Comparison of ENCODE assay signal across 9 cellular contexts in genomic region chr17:48909796-48910195, GRCh38. TPM values are rescaled to one million over a fixed set of nuclear protein-coding genes. Genes with fewer than 3 reads are reported as not detected.
A peak's percentile ranks its signal among the peaks of the same experiment; 100 is the strongest.
DNase-seq lines count a peak whose midpoint lies in the region; ATAC-seq and TF ChIP-seq lines count a peak whose summit lies in the region.
"Had no signal": no experiment of that assay in that cellular context is flagged by ENCODE, and none has a peak within 500 bp of the region (broad histone marks: within the 10 kb centered on the region; RNA-seq: fewer than 3 reads in every experiment).

No MANE protein-coding gene starts in this region.

- POLR2A ChIA-PET in PC-9 (lab: Charles Lee; ENCODE audit: unreplicated experiment) = interaction anchor here (0.6 kb wide), 1 partner anchor 17 kb away, joined by 3 read pairs; the partner anchor contains the start of gene ATP5MC1

- H2AFZ ChIP-seq in PC-9 (no peak overlapping the region), trophoblast cell (ENCODE audit: insufficient read depth, low read length, poor library complexity) (no peak overlapping the region)

- no peak overlapping the region for H3K18ac ChIP-seq in trophoblast cell (ENCODE audit: low read length)

- peak overlapping the region; percentile 39 for H4K8ac ChIP-seq in trophoblast cell (ENCODE audit: low read depth, low read length)

- H3K36me3 ChIP-seq in PC-9 (ENCODE audit: low read depth) (peaks cover 36% of the 10 kb centered on the region), trophoblast cell (ENCODE audit: control insufficient read depth in 1 of 2, insufficient read depth in 2 of 2, low read length in 2 of 2) (peaks cover 6 to 27% of the 10 kb centered on the region in 2 experiments)

- H2AK5ac ChIP-seq in trophoblast cell (ENCODE audit: low read length) = no peak overlapping the region

- H3K14ac ChIP-seq in trophoblast cell (ENCODE audit: low read length) = no peak overlapping the region

- peak overlapping the region; percentile 93 for H3K4ac ChIP-seq in trophoblast cell (ENCODE audit: low read depth, low read length)

- TSS peak; percentile 24 for BruUV-seq in PC-9 (replicated peaks; lab: Mats Ljungman, UMichigan)

- H3K4me1 ChIP-seq in PC-9 (replicated peaks; ENCODE audit: insufficient read depth) (peaks cover 35% of the 10 kb centered on the region), trophoblast cell (ENCODE audit: control insufficient read depth in 1 of 2, insufficient read depth in 2 of 2, low read length in 2 of 2) (peaks cover 3 to 14% of the 10 kb centered on the region in 2 experiments)

- no peaks in the 10 kb centered on the region for H3K9me3 Mint-ChIP-seq in endothelial cell (ENCODE audit: unreplicated experiment)

- no peak for ATAC-seq in left colon

- H3K4me1 Mint-ChIP-seq in endothelial cell (ENCODE audit: unreplicated experiment) = peaks cover 25% of the 10 kb centered on the region

- peaks cover 62% of the 10 kb centered on the region for H3K79me2 ChIP-seq in PC-9 (ENCODE audit: low read depth)
- H3K79me2 ChIP-seq in trophoblast cell (ENCODE audit: control insufficient read depth, insufficient read depth, low read length, poor library complexity) = peaks cover 24% of the 10 kb centered on the region

- H4K12ac ChIP-seq in trophoblast cell (ENCODE audit: low read depth, low read length) = no peak overlapping the region

- H3K23ac ChIP-seq in trophoblast cell (ENCODE audit: low read length) = no peak overlapping the region

- H3K27me3 Mint-ChIP-seq in endothelial cell (ENCODE audit: unreplicated experiment) = peaks cover 1% of the 10 kb centered on the region

- H2BK5ac ChIP-seq in trophoblast cell (ENCODE audit: low read depth, low read length, poor library complexity) = no peak overlapping the region

- H2BK12ac ChIP-seq in trophoblast cell (ENCODE audit: low read length) = no peak overlapping the region

- peaks cover 36% of the 10 kb centered on the region for H3F3A ChIP-seq in PC-9 (ENCODE audit: insufficient read depth, low read depth)

- no peak overlapping the region for H3K9ac ChIP-seq in trophoblast cell (ENCODE audit: low read length)

- peak overlapping the region; percentile 89 for H3K4me3 ChIP-seq in PC-9
- H3K4me3 ChIP-seq in trophoblast cell (ENCODE audit: low read depth, low read length) = no peak overlapping the region

- peak overlapping the region; percentile 99 for H3K4me2 ChIP-seq in PC-9
- peak overlapping the region; percentile 81 for H3K4me2 ChIP-seq in trophoblast cell (ENCODE audit: low read length)

- H3K27me3 ChIP-seq in PC-9 (ENCODE audit: insufficient read depth, low read depth) = no peaks in the 10 kb centered on the region
- no peaks in the 10 kb centered on the region for H3K27me3 ChIP-seq in trophoblast cell (ENCODE audit: insufficient read depth, low read length)

- no peaks in the 10 kb centered on the region for H3K9me2 ChIP-seq in PC-9 (ENCODE audit: insufficient read depth)

- intact Hi-C loops in PC-9 (cut with micrococcal nuclease; ENCODE audit: unreplicated experiment) = no loop called here
- intact Hi-C loops in left colon (cut with DNase I, micrococcal nuclease) = no loop called here

- peak overlapping the region; percentile 96 for H3K27ac Mint-ChIP-seq in endothelial cell (ENCODE audit: unreplicated experiment)

- peak overlapping the region; percentile 99 for H3K4me3 Mint-ChIP-seq in endothelial cell (ENCODE audit: unreplicated experiment)

- H3K27ac ChIP-seq in PC-9 (no peak overlapping the region), trophoblast cell (ENCODE audit: low read depth, low read length) (no peak overlapping the region)

- no CpG with 5 or more reads among the region's 4 CpGs for WGBS in trophoblast cell (ENCODE audit: extremely low coverage, insufficient coverage, insufficient read length)

- CTCF ChIA-PET in PC-9 (lab: Charles Lee) = no interaction called here

- peaks cover 11% of the 10 kb centered on the region for H3K79me1 ChIP-seq in trophoblast cell (ENCODE audit: low read length)

- H3K9me3 ChIP-seq in PC-9 (ENCODE audit: insufficient read depth, low read depth) (no peaks in the 10 kb centered on the region), trophoblast cell (ENCODE audit: insufficient read depth, low read depth, low read length) (no peaks in the 10 kb centered on the region)

- peaks cover 56% of the 10 kb centered on the region for H4K20me1 ChIP-seq in PC-9 (ENCODE audit: insufficient read depth)

- DNase-seq in ELR (ENCODE audit: low read depth) = peak; percentile 36
- DNase-seq in PC-9 = no peak
- DNase-seq in endothelial cell (ENCODE audit: low spot score) = no peak
- no peak for DNase-seq in trophoblast cell
- DNase-seq in retina = no peak
- DNase-seq in left colon = no peak
- no peak for DNase-seq in activated CD4-positive, alpha-beta T cell treated with anti-CD3 and anti-CD28 coated beads, Interleukin-2, amount 50 U/mL, for 4 hours
- DNase-seq in MV-4-11 (lab: John Stamatoyannopoulos, UW) = no peak

- H3K36me3 Mint-ChIP-seq in endothelial cell (ENCODE audit: low read depth, unreplicated experiment) = peaks cover 36% of the 10 kb centered on the region

- H4K91ac ChIP-seq in trophoblast cell (ENCODE audit: low read depth, low read length) = no peak overlapping the region

- TF ChIP-seq CTCF in PC-9 (conservative IDR thresholded peaks at IDR 0.05) (no peak), endothelial cell (IDR thresholded peaks at IDR 0.05; ENCODE audit: unreplicated experiment) (no peak)

- H2BK120ac ChIP-seq in trophoblast cell (ENCODE audit: insufficient read depth, low read length, poor library complexity) = no peak overlapping the region

RNA-seq across cellular contexts. Expression of gene UBE2Z, which starts 1.6 kb away (rescaled TPM):
- 99.4 and 100.0 TPM in 2 replicates for total RNA-seq in PC-9 (2021)
- 81.8 TPM for total RNA-seq in endothelial cell (ENCODE audit: unreplicated experiment)
- 60.3 and 60.7 TPM in 2 replicates for polyA plus RNA-seq in trophoblast cell (2013)
- total RNA-seq in left colon = 10 to 100 TPM; 65.7 to 65.8 TPM

RNA-seq across cellular contexts. Expression of gene ATP5MC1, which starts 17.2 kb away (rescaled TPM):
- total RNA-seq in PC-9 (2021) = 62.7 and 71.2 TPM in 2 replicates
- total RNA-seq in endothelial cell (ENCODE audit: unreplicated experiment) = 36.7 TPM
- 83.5 and 87.4 TPM in 2 replicates for polyA plus RNA-seq in trophoblast cell (2013)
- total RNA-seq in left colon = 100 to 1,000 TPM; 180 to 246 TPM

RNA-seq across cellular contexts. Expression of gene SNF8, which starts 34.8 kb away (rescaled TPM):
- total RNA-seq in PC-9 (2021) (103 and 118 TPM in 2 replicates), endothelial cell (ENCODE audit: unreplicated experiment) (149 TPM), left colon (100 to 1,000 TPM; 101 to 123 TPM)
- polyA plus RNA-seq in trophoblast cell (2013) = 91.5 and 92.2 TPM in 2 replicates

RNA-seq across cellular contexts. Expression of gene GIP, which starts 58.6 kb away (rescaled TPM):
- not detected in 2 replicates for total RNA-seq in PC-9 (2021)
- not detected for total RNA-seq in endothelial cell (ENCODE audit: unreplicated experiment)
- 0.52 and 1.00 TPM in 2 replicates for polyA plus RNA-seq in trophoblast cell (2013)
- total RNA-seq in left colon = not detected
- total RNA-seq: SK-MEL-5 had no signal
